Comparison of ENCODE assay signal across 8 cellular contexts in the genomic region with DNA sequence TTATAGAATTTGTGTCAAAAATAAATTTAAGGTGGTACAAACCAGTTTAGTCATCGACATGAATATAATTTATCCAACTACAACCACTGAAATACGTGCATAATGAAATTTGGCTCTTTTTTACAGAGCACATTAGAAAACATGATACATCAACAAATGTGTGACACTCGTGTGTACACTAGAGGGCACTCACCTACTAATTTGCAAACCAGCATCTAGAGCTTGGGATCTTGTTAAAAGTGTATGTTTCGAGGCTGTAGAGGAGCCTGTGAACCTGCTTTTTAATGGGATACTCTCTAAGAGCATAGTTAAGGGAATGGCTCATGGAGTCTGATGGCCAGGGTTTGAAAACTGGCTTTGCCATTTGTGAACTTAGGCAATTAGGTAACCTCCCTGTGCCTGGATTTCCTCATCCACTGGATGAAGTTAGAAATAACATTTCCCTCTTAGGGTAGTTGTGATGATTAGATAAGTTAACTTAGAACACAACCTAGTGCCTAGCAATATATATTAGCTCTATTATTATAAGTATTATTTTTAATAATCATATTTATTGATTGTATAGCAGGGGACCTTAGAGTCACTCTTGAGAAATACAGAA. TPM values are rescaled to one million over a fixed set of nuclear protein-coding genes. Genes with fewer than 3 reads are reported as not detected.
DNase-seq lines count a peak whose midpoint lies in the region; ATAC-seq and TF ChIP-seq lines count a peak whose summit lies in the region.

No MANE protein-coding gene starts in this region.

- peak; percentile 55 to 81 (median 67) for TF ChIP-seq CTCF in body of pancreas (IDR thresholded peaks at IDR 0.05)
- peak; percentile 42 to 53 for TF ChIP-seq CTCF in suprapubic skin (IDR thresholded peaks at IDR 0.05)

- WGBS in body of pancreas, 2 donors: 4% methylated on average over 4 of the region's 4 CpGs
- WGBS in suprapubic skin: 10% methylated on average over 4 of the region's 4 CpGs

- TF ChIP-seq EP300 in suprapubic skin (IDR thresholded peaks at IDR 0.05): no peak

- H3K27ac ChIP-seq in body of pancreas (no peak overlapping the region), suprapubic skin (no peak overlapping the region)

- no peaks in the 10 kb centered on the region for H3K36me3 ChIP-seq in body of pancreas (replicated peaks in 1 of 2; ENCODE audit: insufficient read depth in 1 of 2, low read depth in 2 of 2)
- no peaks in the 10 kb centered on the region for H3K36me3 ChIP-seq in suprapubic skin

- intact Hi-C loops in body of pancreas (cut with DNase I): loop anchor here (5.0 to 10.0 kb wide), 2 partner anchors 210 to 393 kb away; no protein-coding TSS in a partner anchor

- H3K4me3 ChIP-seq in body of pancreas (no peak overlapping the region), suprapubic skin (no peak overlapping the region)

- H3K4me1 ChIP-seq in body of pancreas: no peaks in the 10 kb centered on the region
- H3K4me1 ChIP-seq in suprapubic skin: no peaks in the 10 kb centered on the region

- H3K27me3 ChIP-seq in body of pancreas (no peaks in the 10 kb centered on the region), suprapubic skin (no peaks in the 10 kb centered on the region)

- H3K9me3 ChIP-seq in body of pancreas (no peaks in the 10 kb centered on the region), suprapubic skin (no peaks in the 10 kb centered on the region)

- TF ChIP-seq POLR2A in body of pancreas (IDR thresholded peaks at IDR 0.05) (no peak), suprapubic skin (IDR thresholded peaks at IDR 0.05) (no peak)

- DNase-seq in NCI-H748 (lab: John Stamatoyannopoulos, UW; ENCODE audit: unreplicated experiment): peak; percentile 34
- DNase-seq in NCI-H748 treated with DMSO at 0.1 percent for 48 hours (lab: John Stamatoyannopoulos, UW): no peak
- peak; percentile 32 for DNase-seq in NCI-H524 treated with DMSO at 0.1 percent for 48 hours (lab: John Stamatoyannopoulos, UW)
- DNase-seq in body of pancreas: peak; percentile 29 to 70 (median 50)
- peak; percentile 76 for DNase-seq in iris pigment epithelial cell (ENCODE audit: low read depth)
- no peak for DNase-seq in suprapubic skin (ENCODE audit: low spot score in 2 of 2)

- ATAC-seq in GM19372 (IDR thresholded peaks at IDR 0.05; ENCODE audit: low read depth, unreplicated experiment): peak; percentile 58
- peak; percentile 66 for ATAC-seq in HG03280 (IDR thresholded peaks at IDR 0.05; ENCODE audit: unreplicated experiment)
- ATAC-seq in body of pancreas: peak; percentile 74

RNA-seq across cellular contexts. Expression of a gene that starts 8.8 kb away (rescaled TPM):
- total RNA-seq in body of pancreas: 10 to 100 TPM; 14.8 to 25.4 TPM
- total RNA-seq in suprapubic skin: 10 to 100 TPM; 13.2 to 41.3 (median 21.7) TPM

Comparison
In these comparisons a context has a peak if more than half of its experiments do, and no peak if none do; other contexts are left out.
1. DNase-seq: peak in NCI-H748 (single experiment), NCI-H524 treated with DMSO at 0.1 percent for 48 hours (single experiment), body of pancreas (4 of 4) and iris pigment epithelial cell (single experiment); none in NCI-H748 treated with DMSO at 0.1 percent for 48 hours (single experiment) and suprapubic skin (0 of 2).
2. Peak in every context shown above with its lines, with median percentiles within 50 percentile points of each other: ATAC-seq.